In genomic region chr10:32346134-32346550, GRCh38 we compare ENCODE assay signal across 1 cellular context.
TF ChIP-seq lines count a peak whose summit lies in the region.

No MANE protein-coding gene starts in this region.

TF ChIP-seq in GM12878, 131 proteins besides CTCF, POLR2A, EP300 and RAD21 (continued from another document):
- no peak for TF ChIP-seq MLLT1 (IDR thresholded peaks at IDR 0.05)
- TF ChIP-seq CBX5 (IDR thresholded peaks at IDR 0.05; ENCODE audit: low read depth): peak; percentile 47; the same call in 1 of the 2 replicates
- no peak; the same call in 1 of the 2 replicates for TF ChIP-seq SIN3A (IDR thresholded peaks at IDR 0.05; ENCODE audit: low read depth, low read length)
- peak; percentile 28; the same call in 1 of the 2 replicates for TF ChIP-seq GATAD2B (conservative IDR thresholded peaks at IDR 0.05; ENCODE audit: low read depth)
- TF ChIP-seq PAX8 (IDR thresholded peaks at IDR 0.05): no peak
- peak; percentile 65; the same call in 1 of the 2 replicates for TF ChIP-seq NBN (IDR thresholded peaks at IDR 0.05)
- TF ChIP-seq NFIC (IDR thresholded peaks at IDR 0.05; ENCODE audit: low read depth, low read length): no peak
- no peak for TF ChIP-seq BCLAF1 (IDR thresholded peaks at IDR 0.05)
- no peak for TF ChIP-seq ZNF622 (IDR thresholded peaks at IDR 0.05)
- no peak for TF ChIP-seq HDAC2 (IDR thresholded peaks at IDR 0.05)
- no peak for TF ChIP-seq FOS (IDR thresholded peaks at IDR 0.05; ENCODE audit: borderline replicate concordance, extremely low read depth, insufficient read length)
- no peak for TF ChIP-seq HDGF (IDR thresholded peaks at IDR 0.05)
